Comparison of ENCODE assay signal across 25 cellular contexts in the genomic region with DNA sequence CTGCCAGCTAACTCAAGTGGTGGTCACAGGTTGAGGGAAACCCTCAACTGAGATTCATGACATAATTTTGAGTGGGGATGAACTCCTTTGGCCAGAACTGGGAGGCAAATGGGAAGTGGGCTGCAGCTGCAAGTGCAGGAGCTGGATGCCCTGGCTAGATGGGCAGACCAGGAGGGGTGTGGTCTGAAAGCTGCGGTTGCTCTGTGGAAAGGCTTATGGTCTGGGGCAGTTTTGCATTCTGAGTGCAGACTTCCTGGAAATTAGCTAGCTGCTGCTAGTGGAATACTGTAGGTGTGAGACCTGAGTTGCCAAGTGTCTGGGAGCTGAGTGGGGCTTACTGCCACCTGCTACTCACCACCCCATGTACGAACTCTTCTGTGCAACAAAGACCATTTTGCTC. TPM values are rescaled to one million over a fixed set of nuclear protein-coding genes. Genes with fewer than 3 reads are reported as not detected.
"Had no signal": no experiment of that assay in that cellular context is flagged by ENCODE, and none has a peak within 500 bp of the region (broad histone marks: within the 10 kb centered on the region; RNA-seq: fewer than 3 reads in every experiment).

No MANE protein-coding gene starts in this region.

- FAIRE-seq: HTR-8/SVneo, K562 had no signal

- H3K4me3 ChIP-seq: K562, SJCRH30 had no signal

- H3K4me1 ChIP-seq: SJCRH30 had no signal

- H3K27me3 ChIP-seq: SJCRH30 had no signal

- DNase-seq: Karpas-422; MV-4-11; NCI-H1092; NCI-H1105 treated with DMSO at 0.1 percent for 48 hours; NCI-H1417 treated with DMSO at 0.1 percent for 48 hours; NCI-H146; NCI-H1694 treated with DMSO at 0.1 percent for 48 hours; NCI-H1930; NCI-H2081 treated with DMSO at 0.1 percent for 48 hours; NCI-H2171; NCI-H226; NCI-H446; NCI-H510A; NCI-H524 treated with DMSO at 0.1 percent for 48 hours; NCI-H69; NCI-H774; NK-92 treated with Interleukin-12 subunit alpha and Interleukin-12 subunit beta, amount 100 ng/mL, for 24 hours; PC-3; SHP77 treated with DMSO at 0.1 percent for 48 hours; SJCRH30 had no signal

- H3K9me3 ChIP-seq: SJCRH30 had no signal

- H3K27ac ChIP-seq: HL-60, RWPE1, SJCRH30 had no signal

- H3K36me3 ChIP-seq: SJCRH30 had no signal

RNA-seq across cellular contexts. Expression of gene NAP1L2, which starts 52.1 kb away (rescaled TPM):
- total RNA-seq: OCI-LY7, SJCRH30 had no signal
